11 cellular contexts compared by ENCODE assay signal in the genomic region with DNA sequence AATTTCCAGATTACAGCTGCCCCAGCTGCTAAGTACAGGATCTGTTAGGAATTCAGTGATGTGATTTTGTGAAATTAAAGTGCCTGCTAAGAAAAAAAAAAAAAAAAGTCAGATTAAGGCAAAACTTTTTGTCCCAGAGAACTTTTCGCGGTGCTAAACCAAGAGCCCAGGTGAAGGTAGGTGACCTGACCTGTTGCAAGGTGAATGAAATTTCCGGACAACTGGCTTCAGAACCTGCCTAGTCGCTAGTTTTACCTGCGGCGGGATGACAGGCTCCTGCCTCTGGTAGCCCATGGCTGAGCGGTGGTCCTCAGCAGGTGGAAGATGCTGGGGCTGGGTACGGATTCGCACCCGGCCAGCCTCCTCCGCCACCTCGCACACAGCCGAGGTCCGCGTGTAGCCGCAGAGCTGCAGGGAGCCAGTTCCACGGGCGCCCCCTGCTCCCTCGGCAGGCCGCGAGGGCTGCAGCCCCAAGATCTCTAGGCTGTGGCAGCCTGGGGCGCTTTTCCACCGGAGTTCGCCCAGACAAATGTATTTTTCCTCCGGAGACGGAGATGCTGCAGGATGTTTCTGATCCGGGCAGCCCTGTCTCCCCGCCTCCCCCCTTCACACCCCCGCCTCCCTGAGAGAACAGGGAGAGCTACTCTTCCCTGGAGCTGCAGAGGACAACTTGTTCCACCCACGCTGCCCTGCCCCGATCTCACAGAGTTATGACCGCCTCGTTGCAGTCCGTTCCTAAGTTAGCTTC. TPM values are rescaled to one million over a fixed set of nuclear protein-coding genes. Genes with fewer than 3 reads are reported as not detected.
DNase-seq lines count a peak whose midpoint lies in the region; ATAC-seq and TF ChIP-seq lines count a peak whose summit lies in the region.
"Had no signal": no experiment of that assay in that cellular context is flagged by ENCODE, and none has a peak within 500 bp of the region (broad histone marks: within the 10 kb centered on the region; RNA-seq: fewer than 3 reads in every experiment).

A gene with protein sequence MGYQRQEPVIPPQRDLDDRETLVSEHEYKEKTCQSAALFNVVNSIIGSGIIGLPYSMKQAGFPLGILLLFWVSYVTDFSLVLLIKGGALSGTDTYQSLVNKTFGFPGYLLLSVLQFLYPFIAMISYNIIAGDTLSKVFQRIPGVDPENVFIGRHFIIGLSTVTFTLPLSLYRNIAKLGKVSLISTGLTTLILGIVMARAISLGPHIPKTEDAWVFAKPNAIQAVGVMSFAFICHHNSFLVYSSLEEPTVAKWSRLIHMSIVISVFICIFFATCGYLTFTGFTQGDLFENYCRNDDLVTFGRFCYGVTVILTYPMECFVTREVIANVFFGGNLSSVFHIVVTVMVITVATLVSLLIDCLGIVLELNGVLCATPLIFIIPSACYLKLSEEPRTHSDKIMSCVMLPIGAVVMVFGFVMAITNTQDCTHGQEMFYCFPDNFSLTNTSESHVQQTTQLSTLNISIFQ (minus strand): TSS at position 572 of the 748 bp plus-strand sequence. CDS start 278 bp downstream, at position 294.

- no peaks in the 10 kb centered on the region for H3K9me2 ChIP-seq in PC-9 (ENCODE audit: insufficient read depth)

- H3F3A ChIP-seq in neural progenitor cell (ENCODE audit: low read depth) (no peaks in the 10 kb centered on the region), PC-9 (ENCODE audit: insufficient read depth, low read depth) (no peaks in the 10 kb centered on the region)

- H3K79me2 ChIP-seq in neural progenitor cell (ENCODE audit: low read depth) = no peaks in the 10 kb centered on the region
- no peaks in the 10 kb centered on the region for H3K79me2 ChIP-seq in PC-9 (ENCODE audit: low read depth)

- no peak within 1 kb of the TSS for H3K9ac ChIP-seq in neural progenitor cell

- H3K9me3 Mint-ChIP-seq in neural progenitor cell = no peaks in the 10 kb centered on the region

- H3K9me3 ChIP-seq in AG04450 (ENCODE audit: control insufficient read depth, insufficient read depth, low read length) (no peaks in the 10 kb centered on the region), T-helper 17 cell (ENCODE audit: control insufficient read depth, low read length, poor library complexity, severe bottlenecking) (no peaks in the 10 kb centered on the region), neural progenitor cell (ENCODE audit: low read depth) (no peaks in the 10 kb centered on the region), PC-9 (ENCODE audit: insufficient read depth, low read depth) (no peaks in the 10 kb centered on the region)

- no peaks in the 10 kb centered on the region for H3K27me3 ChIP-seq in AG04450 (ENCODE audit: control insufficient read depth, insufficient read depth, low read length)
- H3K27me3 ChIP-seq in neural progenitor cell = no peaks in the 10 kb centered on the region
- H3K27me3 ChIP-seq in PC-9 (ENCODE audit: insufficient read depth, low read depth) = no peaks in the 10 kb centered on the region

- H3K27me3 Mint-ChIP-seq in T-helper 17 cell = peaks cover 16% of the 10 kb centered on the region
- H3K27me3 Mint-ChIP-seq in neural progenitor cell (ENCODE audit: insufficient read depth, low read depth) = peaks cover 2% of the 10 kb centered on the region

- H3K4me1 Mint-ChIP-seq in T-helper 17 cell (no peaks in the 10 kb centered on the region), neural progenitor cell (peaks cover 17% of the 10 kb centered on the region)

- H3K36me3 ChIP-seq in neural progenitor cell (no peaks in the 10 kb centered on the region), PC-9 (ENCODE audit: low read depth) (no peaks in the 10 kb centered on the region)

- H3K27ac Mint-ChIP-seq in T-helper 17 cell (no peak within 1 kb of the TSS), neural progenitor cell (no peak within 1 kb of the TSS)

- DNase-seq in AG04450 (ENCODE audit: low read depth, low spot score) = no peak
- DNase-seq in T-helper 17 cell = no peak
- no peak for DNase-seq in fibroblast of villous mesenchyme (ENCODE audit: low read depth)
- DNase-seq in neural progenitor cell (ENCODE audit: low spot score) = no peak
- DNase-seq in activated CD4-positive, alpha-beta T cell treated with anti-CD3 and anti-CD28 coated beads, Interleukin-2, amount 50 U/mL, for 48 hours = no peak
- no peak for DNase-seq in A172 (ENCODE audit: low spot score)
- no peak for DNase-seq in PC-9
- DNase-seq in activated T-cell treated with anti-CD3 and anti-CD28 coated beads for 4 hours = no peak
- DNase-seq: NCI-H1092; stimulated activated naive CD4-positive, alpha-beta T cell treated with Interleukin-2 at 50 U/mL for 16 hours had no signal

- H3K4me3 ChIP-seq in AG04450 (ENCODE audit: low read depth, low read length) (peak within 1 kb of the TSS; percentile 52), fibroblast of villous mesenchyme (ENCODE audit: low read depth, low read length) (peak within 1 kb of the TSS; percentile 48), neural progenitor cell (no peak within 1 kb of the TSS), PC-9 (no peak within 1 kb of the TSS)

- intact Hi-C loops in PC-9 (cut with micrococcal nuclease; ENCODE audit: unreplicated experiment) = no loop called here

- H4K20me1 ChIP-seq in neural progenitor cell (ENCODE audit: low read depth) (no peaks in the 10 kb centered on the region), PC-9 (ENCODE audit: insufficient read depth) (no peaks in the 10 kb centered on the region)

- H3K36me3 Mint-ChIP-seq in T-helper 17 cell (ENCODE audit: low read depth) = no peaks in the 10 kb centered on the region
- H3K36me3 Mint-ChIP-seq in neural progenitor cell = no peaks in the 10 kb centered on the region

- H3K4me3 Mint-ChIP-seq in T-helper 17 cell = no peak within 1 kb of the TSS
- no peak within 1 kb of the TSS for H3K4me3 Mint-ChIP-seq in neural progenitor cell

- no TSS peak for BruUV-seq in PC-9 (replicated peaks; lab: Mats Ljungman, UMichigan)

- H3K4me2 ChIP-seq in neural progenitor cell (no peak within 1 kb of the TSS), PC-9 (no peak within 1 kb of the TSS)

- TF ChIP-seq CTCF in AG04450 (IDR thresholded peaks at IDR 0.05; ENCODE audit: low read depth, low read length) (0 out of 2 replicates have a peak, but pooled peaks have one; percentile 10), fibroblast of villous mesenchyme (IDR thresholded peaks at IDR 0.05; ENCODE audit: insufficient read depth, low read depth, low read length) (peak; percentile 28), neural progenitor cell (IDR thresholded peaks at IDR 0.05) (no peak), PC-9 (conservative IDR thresholded peaks at IDR 0.05) (no peak)

- H2AFZ ChIP-seq in neural progenitor cell (replicated peaks) (peak within 1 kb of the TSS; percentile 12), PC-9 (no peak within 1 kb of the TSS)

- H3K4me1 ChIP-seq in neural progenitor cell = peaks cover 5% of the 10 kb centered on the region
- H3K4me1 ChIP-seq in PC-9 (replicated peaks; ENCODE audit: insufficient read depth) = no peaks in the 10 kb centered on the region

- POLR2A ChIA-PET in AG04450 (lab: Yijun Ruan, JAX) (no interaction called here), PC-9 (lab: Charles Lee; ENCODE audit: unreplicated experiment) (no interaction called here)

- ATAC-seq in T-helper 17 cell = peak; percentile 32

- H3K27ac ChIP-seq in AG04450 (ENCODE audit: low read depth, low read length) (no peak within 1 kb of the TSS), neural progenitor cell (no peak within 1 kb of the TSS), PC-9 (no peak within 1 kb of the TSS)

- CTCF ChIA-PET in AG04450 (lab: Charles Lee) = interaction anchor here (0.6 to 1.2 kb wide), 7 partner anchors 11 to 113 kb away, joined by 3 to 6 read pairs (median 4); partner anchors contain the start of gene COBLL1
- CTCF ChIA-PET in PC-9 (lab: Charles Lee) = no interaction called here

RNA-seq across cellular contexts. Expression of the gene that starts here (rescaled TPM):
- 0.16 and 0.52 TPM in 2 replicates for polyA plus RNA-seq in AG04450 (2011; rRNA removed)
- not detected in 2 replicates for polyA minus RNA-seq in AG04450 (2011; rRNA and poly(A)+ RNA removed)
- total RNA-seq in T-helper 17 cell (1 to 10 TPM in 1 of 2 donors, not detected in 1; 1.6 TPM), fibroblast of villous mesenchyme (under 0.01 TPM in 1 of 2 replicates, not detected in the other), neural progenitor cell (ENCODE audit: low replicate concordance) (not detected in 2 replicates), PC-9 (2021) (not detected in 2 replicates)
- total RNA-seq in A172 (2014; rRNA removed; shearing (Covaris generic)) = not detected in 2 replicates
- total RNA-seq: activated CD8-positive, alpha-beta memory T cell treated with anti-CD3 and anti-CD28 coated beads for 36 hours had no signal

Comparison
In these comparisons a context has a peak if more than half of its experiments do, and no peak if none do; other contexts are left out.
1. H3K4me3 ChIP-seq: peak in AG04450 (single experiment) and fibroblast of villous mesenchyme (single experiment); none in neural progenitor cell (single experiment) and PC-9 (single experiment).
2. CTCF ChIP-seq: peak in AG04450 (single experiment) and fibroblast of villous mesenchyme (single experiment); none in neural progenitor cell (single experiment) and PC-9 (single experiment).